Comparison of ENCODE assay signal across 37 cellular contexts in the genomic region with DNA sequence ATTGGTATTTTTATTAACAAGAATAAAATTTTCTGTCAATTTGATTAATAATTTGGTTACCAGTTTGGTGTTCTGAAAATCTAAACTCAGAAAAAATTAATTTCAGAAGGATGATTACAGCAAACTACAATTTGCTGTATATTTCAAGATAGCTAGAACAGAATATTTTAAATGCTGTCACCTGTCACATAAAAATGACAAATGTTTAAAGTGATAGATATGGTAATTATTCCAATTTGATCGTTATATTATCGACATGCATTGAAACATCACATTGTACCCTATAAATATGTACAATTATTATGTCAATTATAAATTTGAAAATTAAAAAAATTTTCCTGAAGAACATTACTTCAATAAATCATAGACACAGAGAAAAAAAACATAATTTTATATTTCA. TPM values are rescaled to one million over a fixed set of nuclear protein-coding genes. Genes with fewer than 3 reads are reported as not detected.
"Had no signal": no experiment of that assay in that cellular context is flagged by ENCODE, and none has a peak within 500 bp of the region (broad histone marks: within the 10 kb centered on the region; RNA-seq: fewer than 3 reads in every experiment).

No MANE protein-coding gene starts in this region.

- H3K27me3 Mint-ChIP-seq: activated CD4-positive, alpha-beta memory T cell treated with anti-CD3 and anti-CD28 coated beads, Interleukin-2, amount 10 ng/mL, durations not matched to agents 7 days and 5 days; activated CD4-positive, alpha-beta T cell treated with anti-CD3 and anti-CD28 coated beads for 36 hours; activated CD4-positive, alpha-beta T cell treated with anti-CD3 and anti-CD28 coated beads, Interleukin-2, amount 10 ng/mL, durations not matched to agents 7 days and 5 days; activated CD8-positive, alpha-beta memory T cell treated with anti-CD3 and anti-CD28 coated beads, Interleukin-2, amount 10 ng/mL, durations not matched to agents 7 days and 5 days; activated naive CD4-positive, alpha-beta T cell treated with anti-CD3 and anti-CD28 coated beads, Interleukin-2, amount 10 ng/mL, durations not matched to agents 7 days and 5 days; activated naive CD4-positive, alpha-beta T cell treated with anti-CD3 and anti-CD28 coated beads, Interleukin-2, amount 50 U/mL, for 24 hours; activated naive CD8-positive, alpha-beta T cell; activated naive CD8-positive, alpha-beta T cell treated with anti-CD3 and anti-CD28 coated beads, Interleukin-2, amount 10 ng/mL, durations not matched to agents 7 days and 5 days; activated naive CD8-positive, alpha-beta T cell treated with anti-CD3 and anti-CD28 coated beads, Interleukin-2, amount 50 U/mL, for 24 hours; activated T-cell treated with anti-CD3 and anti-CD28 coated beads, Interleukin-2, amount 50 U/mL, for 24 hours; central memory CD8-positive, alpha-beta T cell had no signal

- H3K27ac ChIP-seq: ascending aorta, cardiac muscle cell, VCaP had no signal

- H3K9me3 ChIP-seq: ascending aorta had no signal

- H3K4me1 Mint-ChIP-seq: activated CD4-positive, alpha-beta memory T cell treated with anti-CD3 and anti-CD28 coated beads, Interleukin-2, amount 10 ng/mL, durations not matched to agents 7 days and 5 days; activated CD4-positive, alpha-beta T cell treated with anti-CD3 and anti-CD28 coated beads for 36 hours; activated CD4-positive, alpha-beta T cell treated with anti-CD3 and anti-CD28 coated beads, Interleukin-2, amount 10 ng/mL, durations not matched to agents 7 days and 5 days; activated CD8-positive, alpha-beta memory T cell treated with anti-CD3 and anti-CD28 coated beads, Interleukin-2, amount 10 ng/mL, durations not matched to agents 7 days and 5 days; activated naive CD4-positive, alpha-beta T cell treated with anti-CD3 and anti-CD28 coated beads, Interleukin-2, amount 10 ng/mL, durations not matched to agents 7 days and 5 days; activated naive CD4-positive, alpha-beta T cell treated with anti-CD3 and anti-CD28 coated beads, Interleukin-2, amount 50 U/mL, for 24 hours; activated naive CD8-positive, alpha-beta T cell treated with anti-CD3 and anti-CD28 coated beads, Interleukin-2, amount 10 ng/mL, durations not matched to agents 7 days and 5 days; activated naive CD8-positive, alpha-beta T cell treated with anti-CD3 and anti-CD28 coated beads, Interleukin-2, amount 50 U/mL, for 24 hours; brain; central memory CD8-positive, alpha-beta T cell had no signal

- H3K4me3 ChIP-seq: ascending aorta, cardiac muscle cell had no signal

- FAIRE-seq: bronchial epithelial cell had no signal

- H3K36me3 ChIP-seq: ascending aorta, cardiac muscle cell had no signal

- H3K36me3 Mint-ChIP-seq: activated CD8-positive, alpha-beta memory T cell treated with anti-CD3 and anti-CD28 coated beads, Interleukin-2, amount 10 ng/mL, durations not matched to agents 7 days and 5 days; activated naive CD4-positive, alpha-beta T cell treated with anti-CD3 and anti-CD28 coated beads, Interleukin-2, amount 10 ng/mL, durations not matched to agents 7 days and 5 days; activated naive CD4-positive, alpha-beta T cell treated with anti-CD3 and anti-CD28 coated beads, Interleukin-2, amount 50 U/mL, for 24 hours; activated naive CD8-positive, alpha-beta T cell; activated naive CD8-positive, alpha-beta T cell treated with anti-CD3 and anti-CD28 coated beads, Interleukin-2, amount 10 ng/mL, durations not matched to agents 7 days and 5 days; brain had no signal

- DNase-seq: activated CD4-positive, alpha-beta memory T cell treated with anti-CD3 and anti-CD28 coated beads, Interleukin-2, amount 10 ng/mL, durations not matched to agents 7 days and 5 days; activated CD4-positive, alpha-beta T cell treated with anti-CD3 and anti-CD28 coated beads for 1 hour; activated CD4-positive, alpha-beta T cell treated with anti-CD3 and anti-CD28 coated beads for 36 hours; activated CD4-positive, alpha-beta T cell treated with anti-CD3 and anti-CD28 coated beads for 48 hours; activated CD4-positive, alpha-beta T cell treated with anti-CD3 and anti-CD28 coated beads, Interleukin-2, amount 10 ng/mL, durations not matched to agents 7 days and 5 days; activated CD4-positive, alpha-beta T cell treated with anti-CD3 and anti-CD28 coated beads, Interleukin-2, amount 50 U/mL, for 48 hours; activated CD4-positive, CD25-positive, alpha-beta regulatory T cell; activated CD8-positive, alpha-beta memory T cell treated with anti-CD3 and anti-CD28 coated beads for 24 hours; activated CD8-positive, alpha-beta memory T cell treated with anti-CD3 and anti-CD28 coated beads, Interleukin-2, amount 10 ng/mL, durations not matched to agents 7 days and 5 days; activated CD8-positive, alpha-beta memory T cell treated with anti-CD3 and anti-CD28 coated beads, Interleukin-2, amount 50 U/mL, for 48 hours; activated CD8-positive, alpha-beta T cell treated with anti-CD3 and anti-CD28 coated beads, Interleukin-2, amount 10 ng/mL, durations not matched to agents 7 days and 5 days; activated effector memory CD4-positive, alpha-beta T cell treated with Interleukin-2 at 50 U/mL for 16 hours; activated gamma-delta T cell; activated naive CD4-positive, alpha-beta T cell treated with anti-CD3 and anti-CD28 coated beads, Interleukin-2, amount 10 ng/mL, durations not matched to agents 7 days and 5 days; activated naive CD4-positive, alpha-beta T cell treated with Interleukin-2 at 50 U/mL for 16 hours; activated naive CD8-positive, alpha-beta T cell treated with anti-CD3 and anti-CD28 coated beads, Interleukin-2, amount 10 ng/mL, durations not matched to agents 7 days and 5 days; activated naive CD8-positive, alpha-beta T cell treated with anti-CD3 and anti-CD28 coated beads, Interleukin-2, amount 50 U/mL, for 24 hours; activated T-cell treated with anti-CD3 and anti-CD28 coated beads, Interleukin-2, amount 50 U/mL, for 24 hours; activated T-cell treated with anti-CD3 and anti-CD28 coated beads, Interleukin-2, amount 50 U/mL, for 48 hours; amygdala; anterior cingulate cortex; cerebellar nuclear complex; T-helper 1 cell; T-helper 2 cell; T-helper 9 cell had no signal

- H3K27ac Mint-ChIP-seq: activated CD4-positive, alpha-beta memory T cell treated with anti-CD3 and anti-CD28 coated beads, Interleukin-2, amount 10 ng/mL, durations not matched to agents 7 days and 5 days; activated CD4-positive, alpha-beta T cell treated with anti-CD3 and anti-CD28 coated beads for 36 hours; activated CD4-positive, alpha-beta T cell treated with anti-CD3 and anti-CD28 coated beads, Interleukin-2, amount 10 ng/mL, durations not matched to agents 7 days and 5 days; activated CD8-positive, alpha-beta memory T cell treated with anti-CD3 and anti-CD28 coated beads, Interleukin-2, amount 10 ng/mL, durations not matched to agents 7 days and 5 days; activated CD8-positive, alpha-beta T cell treated with anti-CD3 and anti-CD28 coated beads, Interleukin-2, amount 10 ng/mL, durations not matched to agents 7 days and 5 days; activated naive CD4-positive, alpha-beta T cell treated with anti-CD3 and anti-CD28 coated beads, Interleukin-2, amount 10 ng/mL, durations not matched to agents 7 days and 5 days; activated naive CD4-positive, alpha-beta T cell treated with anti-CD3 and anti-CD28 coated beads, Interleukin-2, amount 50 U/mL, for 24 hours; activated naive CD8-positive, alpha-beta T cell; activated naive CD8-positive, alpha-beta T cell treated with anti-CD3 and anti-CD28 coated beads, Interleukin-2, amount 10 ng/mL, durations not matched to agents 7 days and 5 days; activated naive CD8-positive, alpha-beta T cell treated with anti-CD3 and anti-CD28 coated beads, Interleukin-2, amount 50 U/mL, for 24 hours; activated T-cell treated with anti-CD3 and anti-CD28 coated beads, Interleukin-2, amount 50 U/mL, for 24 hours; activated T-helper 2 cell treated with anti-CD3 and anti-CD28 coated beads, Interferon-gamma antibody, Interleukin-2, Interleukin-4, amounts not matched to agents 10 μg/mL and 5 μg/mL and 100 μg/mL, durations not matched to agents 14 hours and 24 hours and 36 hours; brain; T-helper 1 cell treated with Interleukin-12 subunit alpha and Interleukin-12 subunit beta and Interleukin-4 antibody, amounts not matched to agents 30 μg/mL and 1 μg/mL, for 36 hours; T-helper 2 cell treated with Interferon-gamma antibody and Interleukin-4, amounts not matched to agents 5 μg/mL and 100 μg/mL, for 36 hours had no signal

- H3K27me3 ChIP-seq: ascending aorta, cardiac muscle cell had no signal

- H3K4me3 Mint-ChIP-seq: activated CD4-positive, alpha-beta memory T cell treated with anti-CD3 and anti-CD28 coated beads, Interleukin-2, amount 10 ng/mL, durations not matched to agents 7 days and 5 days; activated CD4-positive, alpha-beta T cell treated with anti-CD3 and anti-CD28 coated beads for 36 hours; activated CD4-positive, alpha-beta T cell treated with anti-CD3 and anti-CD28 coated beads, Interleukin-2, amount 10 ng/mL, durations not matched to agents 7 days and 5 days; activated CD8-positive, alpha-beta memory T cell treated with anti-CD3 and anti-CD28 coated beads, Interleukin-2, amount 10 ng/mL, durations not matched to agents 7 days and 5 days; activated CD8-positive, alpha-beta T cell treated with anti-CD3 and anti-CD28 coated beads, Interleukin-2, amount 10 ng/mL, durations not matched to agents 7 days and 5 days; activated naive CD4-positive, alpha-beta T cell treated with anti-CD3 and anti-CD28 coated beads, Interleukin-2, amount 10 ng/mL, durations not matched to agents 7 days and 5 days; activated naive CD4-positive, alpha-beta T cell treated with anti-CD3 and anti-CD28 coated beads, Interleukin-2, amount 50 U/mL, for 24 hours; activated naive CD8-positive, alpha-beta T cell; activated naive CD8-positive, alpha-beta T cell treated with anti-CD3 and anti-CD28 coated beads, Interleukin-2, amount 10 ng/mL, durations not matched to agents 7 days and 5 days; activated naive CD8-positive, alpha-beta T cell treated with anti-CD3 and anti-CD28 coated beads, Interleukin-2, amount 50 U/mL, for 24 hours; activated T-cell treated with anti-CD3 and anti-CD28 coated beads, Interleukin-2, amount 50 U/mL, for 24 hours; brain; central memory CD8-positive, alpha-beta T cell; T-helper 1 cell treated with Interleukin-12 subunit alpha and Interleukin-12 subunit beta and Interleukin-4 antibody, amounts not matched to agents 30 μg/mL and 1 μg/mL, for 36 hours; T-helper 2 cell treated with Interferon-gamma antibody and Interleukin-4, amounts not matched to agents 5 μg/mL and 100 μg/mL, for 36 hours had no signal

- ATAC-seq: activated CD4-positive, alpha-beta T cell treated with anti-CD3 and anti-CD28 coated beads for 36 hours; activated CD4-positive, CD25-positive, alpha-beta regulatory T cell treated with anti-CD3 and anti-CD28 coated beads, Interleukin-2, amount 50 U/mL, for 24 hours; activated CD8-positive, alpha-beta memory T cell treated with anti-CD3 and anti-CD28 coated beads, Interleukin-2, amount 10 ng/mL, durations not matched to agents 7 days and 5 days; activated CD8-positive, alpha-beta T cell treated with anti-CD3 and anti-CD28 coated beads, Interleukin-2, amount 10 ng/mL, durations not matched to agents 7 days and 5 days; activated naive CD8-positive, alpha-beta T cell treated with anti-CD3 and anti-CD28 coated beads, Interleukin-2, amount 50 U/mL, for 24 hours had no signal

- H3K9me3 Mint-ChIP-seq: activated CD4-positive, alpha-beta memory T cell treated with anti-CD3 and anti-CD28 coated beads, Interleukin-2, amount 10 ng/mL, durations not matched to agents 7 days and 5 days; activated naive CD4-positive, alpha-beta T cell treated with anti-CD3 and anti-CD28 coated beads, Interleukin-2, amount 10 ng/mL, durations not matched to agents 7 days and 5 days; activated naive CD4-positive, alpha-beta T cell treated with anti-CD3 and anti-CD28 coated beads, Interleukin-2, amount 50 U/mL, for 24 hours; activated naive CD8-positive, alpha-beta T cell treated with anti-CD3 and anti-CD28 coated beads, Interleukin-2, amount 10 ng/mL, durations not matched to agents 7 days and 5 days; activated T-cell treated with anti-CD3 and anti-CD28 coated beads, Interleukin-2, amount 50 U/mL, for 24 hours; brain; T-helper 1 cell treated with Interleukin-12 subunit alpha and Interleukin-12 subunit beta and Interleukin-4 antibody, amounts not matched to agents 30 μg/mL and 1 μg/mL, for 36 hours had no signal

RNA-seq across cellular contexts. Expression of a gene that starts 56.9 kb away (rescaled TPM):
- total RNA-seq: activated CD4-positive, alpha-beta T cell treated with anti-CD3 and anti-CD28 coated beads for 36 hours; activated CD4-positive, alpha-beta T cell treated with anti-CD3 and anti-CD28 coated beads, Interleukin-2, amount 10 ng/mL, durations not matched to agents 7 days and 5 days; activated CD8-positive, alpha-beta memory T cell treated with anti-CD3 and anti-CD28 coated beads, Interleukin-2, amount 10 ng/mL, durations not matched to agents 7 days and 5 days; activated CD8-positive, alpha-beta T cell treated with anti-CD3 and anti-CD28 coated beads, Interleukin-2, amount 10 ng/mL, durations not matched to agents 7 days and 5 days; activated naive CD8-positive, alpha-beta T cell treated with anti-CD3 and anti-CD28 coated beads, Interleukin-2, amount 10 ng/mL, durations not matched to agents 7 days and 5 days; activated T-helper 2 cell treated with anti-CD3 and anti-CD28 coated beads, Interferon-gamma antibody, Interleukin-2, Interleukin-4, amounts not matched to agents 10 μg/mL and 5 μg/mL and 100 μg/mL, durations not matched to agents 14 hours and 24 hours and 36 hours; ascending aorta had no signal
